8 cellular contexts compared by ENCODE assay signal in the genomic region with DNA sequence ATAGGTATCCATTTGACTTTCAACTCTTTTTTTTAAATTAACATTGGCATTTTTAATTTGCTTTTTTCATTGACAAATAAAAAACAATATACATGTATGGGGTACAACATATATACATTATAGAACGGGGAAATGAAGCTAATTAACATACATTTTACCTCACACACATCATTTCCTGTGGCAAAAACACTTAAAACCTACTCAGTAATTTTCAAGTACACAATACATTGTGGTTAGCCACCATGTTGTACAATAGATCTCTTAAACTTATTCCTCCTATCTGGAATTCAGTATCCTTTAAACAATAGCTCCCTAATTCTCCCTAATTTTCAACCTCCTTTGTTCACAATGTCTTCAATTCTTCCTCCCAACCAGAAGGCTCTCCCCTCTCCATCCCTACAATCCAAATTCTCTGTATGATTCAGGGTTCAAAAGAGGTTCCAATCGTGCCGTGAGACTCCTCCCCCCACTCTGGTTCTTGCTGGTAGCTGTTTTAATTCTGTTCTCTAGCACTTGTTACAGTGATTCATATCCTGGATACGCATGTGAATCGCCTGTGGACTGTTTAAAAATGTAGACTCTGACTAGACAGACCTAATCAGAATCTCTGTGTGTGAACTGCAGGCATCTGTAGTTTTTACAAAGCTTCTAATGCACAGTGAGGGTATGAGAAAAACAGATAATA.
DNase-seq lines count a peak whose midpoint lies in the region; TF ChIP-seq lines count a peak whose summit lies in the region.

No MANE protein-coding gene starts in this region.

- DNase-seq in DMS53 (lab: John Stamatoyannopoulos, UW) (peak; percentile 90), NCI-H226 (peak; percentile 69), amniotic stem cell (lab: John Stamatoyannopoulos, UW) (peak; percentile 58), osteocyte (ENCODE audit: extremely low spot score, unreplicated experiment) (no peak), GM10266 (ENCODE audit: extremely low spot score) (no peak), posterior vena cava (ENCODE audit: low spot score) (no peak), NCI-H2227 treated with DMSO at 0.1 percent for 48 hours (lab: John Stamatoyannopoulos, UW) (no peak), NCI-H2171 treated with DMSO at 0.1 percent for 48 hours (lab: John Stamatoyannopoulos, UW) (no peak)

- H3K4me1 Mint-ChIP-seq in osteocyte (ENCODE audit: unreplicated experiment), result peaks cover 43% of the 10 kb centered on the region

- H3K36me3 Mint-ChIP-seq in osteocyte (ENCODE audit: unreplicated experiment), result peaks cover 2% of the 10 kb centered on the region

- H3K27ac Mint-ChIP-seq in osteocyte (ENCODE audit: unreplicated experiment), result peak overlapping the region; percentile 74

- peaks cover 6% of the 10 kb centered on the region for H3K9me3 Mint-ChIP-seq in osteocyte (ENCODE audit: unreplicated experiment)

- no peaks in the 10 kb centered on the region for H3K27me3 Mint-ChIP-seq in osteocyte (ENCODE audit: unreplicated experiment)

- TF ChIP-seq CTCF in osteocyte (IDR thresholded peaks at IDR 0.05), result no peak
- TF ChIP-seq CTCF in GM10266 (IDR thresholded peaks at IDR 0.05; ENCODE audit: control insufficient read depth, insufficient read depth, low read depth, missing control alignments), result no peak

- no peak overlapping the region for H3K4me3 Mint-ChIP-seq in osteocyte (ENCODE audit: unreplicated experiment)

- intact Hi-C loops in posterior vena cava (cut with DNase I), result no loop called here

Comparison
In these comparisons a context has a peak if more than half of its experiments do, and no peak if none do; other contexts are left out.
1. DNase-seq: peak in DMS53 (single experiment), NCI-H226 (single experiment) and amniotic stem cell (single experiment); none in osteocyte (single experiment), GM10266 (single experiment), posterior vena cava (single experiment), NCI-H2227 treated with DMSO at 0.1 percent for 48 hours (single experiment) and NCI-H2171 treated with DMSO at 0.1 percent for 48 hours (single experiment).